ENCODE assay signal across 22 cellular contexts in the genomic region with DNA sequence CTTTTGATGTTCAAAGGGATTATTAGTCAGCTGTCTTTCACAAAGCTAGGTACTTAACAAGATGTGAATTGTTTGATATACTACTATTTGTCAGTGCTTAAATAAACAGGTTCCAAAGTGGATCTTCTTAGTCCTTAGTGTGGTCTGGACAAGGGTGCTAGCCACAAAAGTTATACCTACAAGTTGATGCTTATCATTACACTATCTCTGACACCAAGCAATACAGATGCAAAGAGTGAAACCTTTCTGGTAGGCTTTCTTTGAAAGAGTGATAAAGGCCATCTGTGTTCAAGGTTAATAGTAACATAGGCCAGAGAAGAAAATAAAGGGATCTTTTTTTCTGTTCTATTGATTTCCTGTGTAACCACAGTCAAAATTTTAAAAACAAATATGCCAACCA. TPM values are rescaled to one million over a fixed set of nuclear protein-coding genes. Genes with fewer than 3 reads are reported as not detected.
DNase-seq lines count a peak whose midpoint lies in the region; ATAC-seq lines count a peak whose summit lies in the region.
"Had no signal": no experiment of that assay in that cellular context is flagged by ENCODE, and none has a peak within 500 bp of the region (broad histone marks: within the 10 kb centered on the region; RNA-seq: fewer than 3 reads in every experiment).

No MANE protein-coding gene starts in this region.

- no peak overlapping the region for H3K4me3 Mint-ChIP-seq in activated T-cell treated with anti-CD3 and anti-CD28 coated beads, Interleukin-2, amount 50 U/mL, for 72 hours
- no peak overlapping the region for H3K4me3 Mint-ChIP-seq in activated naive CD8-positive, alpha-beta T cell treated with anti-CD3 and anti-CD28 coated beads, Interleukin-2, amount 50 U/mL, for 24 hours
- H3K4me3 Mint-ChIP-seq: naive thymus-derived CD8-positive, alpha-beta T cell had no signal

- H3K27me3 Mint-ChIP-seq in activated T-cell treated with anti-CD3 and anti-CD28 coated beads, Interleukin-2, amount 50 U/mL, for 72 hours (ENCODE audit: low read depth): no peaks in the 10 kb centered on the region
- H3K27me3 Mint-ChIP-seq in activated naive CD8-positive, alpha-beta T cell treated with anti-CD3 and anti-CD28 coated beads, Interleukin-2, amount 50 U/mL, for 24 hours: no peaks in the 10 kb centered on the region

- no peaks in the 10 kb centered on the region for H3K36me3 Mint-ChIP-seq in activated T-cell treated with anti-CD3 and anti-CD28 coated beads, Interleukin-2, amount 50 U/mL, for 72 hours (ENCODE audit: insufficient read depth in 2 of 2)
- no peaks in the 10 kb centered on the region for H3K36me3 Mint-ChIP-seq in activated naive CD8-positive, alpha-beta T cell treated with anti-CD3 and anti-CD28 coated beads, Interleukin-2, amount 50 U/mL, for 24 hours (ENCODE audit: low read depth)
- H3K36me3 Mint-ChIP-seq: naive thymus-derived CD8-positive, alpha-beta T cell had no signal

- no peak overlapping the region for H3K27ac Mint-ChIP-seq in activated T-cell treated with anti-CD3 and anti-CD28 coated beads, Interleukin-2, amount 50 U/mL, for 72 hours
- H3K27ac Mint-ChIP-seq in activated naive CD8-positive, alpha-beta T cell treated with anti-CD3 and anti-CD28 coated beads, Interleukin-2, amount 50 U/mL, for 24 hours: peak overlapping the region; percentile 49

- DNase-seq in activated T-cell treated with anti-CD3 and anti-CD28 coated beads, Interleukin-2, amount 50 U/mL, for 72 hours: no peak
- DNase-seq in activated T-cell treated with anti-CD3 and anti-CD28 coated beads for 4 hours: no peak
- no peak for DNase-seq in activated naive CD8-positive, alpha-beta T cell treated with anti-CD3 and anti-CD28 coated beads, Interleukin-2, amount 50 U/mL, for 24 hours
- DNase-seq in stimulated activated naive CD8-positive, alpha-beta T cell treated with anti-CD3 and anti-CD28 coated beads, Interleukin-15, Interleukin-2, amounts not matched to agents 100 U/mL and 50 U/mL, for 24 hours: no peak
- DNase-seq in OCI-M2 (lab: John Stamatoyannopoulos, UW; ENCODE audit: unreplicated experiment): no peak
- DNase-seq: activated CD4-positive, alpha-beta T cell treated with anti-CD3 and anti-CD28 coated beads, Interleukin-2, amount 50 U/mL, for 4 hours; HCEC 1CT; lower lobe of right lung; MV-4-11; naive thymus-derived CD8-positive, alpha-beta T cell; NCI-H1436 treated with DMSO at 0.1 percent for 48 hours; NCI-H2081 treated with DMSO at 0.1 percent for 48 hours; NCI-H446 treated with DMSO at 0.1 percent for 48 hours; occipital lobe; SJCRH30; stimulated activated CD4-positive, alpha-beta T cell treated with anti-CD3 and anti-CD28 coated beads, Interleukin-12 subunit alpha, Interleukin-12 subunit beta, amount 100 ng/mL, for 4 hours; stimulated activated CD4-positive, alpha-beta T cell treated with anti-CD3 and anti-CD28 coated beads, Interleukin-2, amount 100 ng/mL, for 48 hours; WERI-Rb-1 had no signal

- H3K4me1 Mint-ChIP-seq in activated T-cell treated with anti-CD3 and anti-CD28 coated beads, Interleukin-2, amount 50 U/mL, for 72 hours (ENCODE audit: low read depth): peaks cover 40% of the 10 kb centered on the region
- peaks cover 59% of the 10 kb centered on the region for H3K4me1 Mint-ChIP-seq in activated naive CD8-positive, alpha-beta T cell treated with anti-CD3 and anti-CD28 coated beads, Interleukin-2, amount 50 U/mL, for 24 hours

- H3K9me3 Mint-ChIP-seq in activated T-cell treated with anti-CD3 and anti-CD28 coated beads, Interleukin-2, amount 50 U/mL, for 72 hours: no peaks in the 10 kb centered on the region
- H3K9me3 Mint-ChIP-seq in activated naive CD8-positive, alpha-beta T cell treated with anti-CD3 and anti-CD28 coated beads, Interleukin-2, amount 50 U/mL, for 24 hours: no peaks in the 10 kb centered on the region
- H3K9me3 Mint-ChIP-seq: naive thymus-derived CD8-positive, alpha-beta T cell had no signal

- ATAC-seq in activated T-cell treated with anti-CD3 and anti-CD28 coated beads, Interleukin-2, amount 50 U/mL, for 72 hours (replicated peaks in 1 of 2): peak; percentile 33 to 71
- ATAC-seq in HG03432 (IDR thresholded peaks at IDR 0.05; ENCODE audit: unreplicated experiment) (peak; percentile 47), HG03439 (IDR thresholded peaks at IDR 0.05; ENCODE audit: unreplicated experiment) (no peak)
- ATAC-seq in activated naive CD8-positive, alpha-beta T cell treated with anti-CD3 and anti-CD28 coated beads, Interleukin-2, amount 50 U/mL, for 24 hours: peak; percentile 63
- peak; percentile 71 for ATAC-seq in stimulated activated naive CD8-positive, alpha-beta T cell treated with anti-CD3 and anti-CD28 coated beads, Interleukin-15, Interleukin-2, amounts not matched to agents 100 U/mL and 50 U/mL, for 24 hours
- ATAC-seq: gastroesophageal sphincter; lower lobe of right lung; naive thymus-derived CD8-positive, alpha-beta T cell; sciatic nerve had no signal

RNA-seq across cellular contexts. Expression of a gene that starts 12.2 kb away (rescaled TPM):
- 100 to 1,000 TPM; 104 to 136 TPM for total RNA-seq in activated T-cell treated with anti-CD3 and anti-CD28 coated beads, Interleukin-2, amount 50 U/mL, for 72 hours
